In genomic region chr17:64583055-64583454, GRCh38 we compare ENCODE assay signal across 17 cellular contexts.
"Had no signal": no experiment of that assay in that cellular context is flagged by ENCODE, and none has a peak within 500 bp of the region (broad histone marks: within the 10 kb centered on the region; RNA-seq: fewer than 3 reads in every experiment).

No MANE protein-coding gene starts in this region.

- DNase-seq: KBM-7, MG63, NCI-H1092 treated with DMSO at 0.1 percent for 48 hours, NCI-H1436, NCI-H187, NCI-H2029, NCI-H2081 treated with DMSO at 0.1 percent for 48 hours, NCI-H2171, NCI-H226, NCI-H446, NCI-H510A, NCI-H524 treated with DMSO at 0.1 percent for 48 hours, NCI-H69, NCI-H774, SHP77, SK-N-SH, SW 1271 had no signal

- H3K4me3 ChIP-seq: MG63 had no signal
